Comparison of ENCODE assay signal across 14 cellular contexts in genomic region chr20:49882171-49882970, GRCh38. TPM values are rescaled to one million over a fixed set of nuclear protein-coding genes. Genes with fewer than 3 reads are reported as not detected.
DNase-seq lines count a peak whose midpoint lies in the region; ATAC-seq and TF ChIP-seq lines count a peak whose summit lies in the region.
"Had no signal": no experiment of that assay in that cellular context is flagged by ENCODE, and none has a peak within 500 bp of the region (broad histone marks: within the 10 kb centered on the region; RNA-seq: fewer than 3 reads in every experiment).

No MANE protein-coding gene starts in this region.

- peaks cover 7% of the 10 kb centered on the region for H3K4me1 ChIP-seq in IMR-90 (ENCODE audit: control insufficient read depth, insufficient read depth, low read length)
- peaks cover 4 to 5% of the 10 kb centered on the region in 2 donors for H3K4me1 ChIP-seq in neuronal stem cell (ENCODE audit: control insufficient read depth in 2 of 2, insufficient read depth in 1 of 2, low read depth in 1 of 2, low read length in 2 of 2)
- no peaks in the 10 kb centered on the region for H3K4me1 ChIP-seq in MM.1S (ENCODE audit: low read length)

- TF ChIP-seq CTCF in IMR-90 (conservative IDR thresholded peaks at IDR 0.05; ENCODE audit: low read depth, low read length) (no peak), glutamatergic neuron (IDR thresholded peaks at IDR 0.05; ENCODE audit: partially characterized antibody, unreplicated experiment) (no peak), MM.1S (IDR thresholded peaks at IDR 0.05; ENCODE audit: low read length) (no peak)

- CTCF ChIA-PET in IMR-90 (lab: Yijun Ruan, JAX), result no interaction called here

- POLR2A ChIA-PET in IMR-90 (lab: Charles Lee; ENCODE audit: unreplicated experiment), result no interaction called here

- no peak overlapping the region for H3K4ac ChIP-seq in IMR-90 (ENCODE audit: low read depth, low read length)
- no peak overlapping the region for H3K4ac ChIP-seq in neuronal stem cell (ENCODE audit: low read length)

- H3K23ac ChIP-seq in IMR-90 (ENCODE audit: low read depth, low read length), result no peak overlapping the region
- H3K23ac ChIP-seq in neuronal stem cell (ENCODE audit: low read depth, low read length, poor library complexity), result no peak overlapping the region

- H3K56ac ChIP-seq in IMR-90 (ENCODE audit: extremely low read depth, insufficient read depth, low read length), result no peak overlapping the region

- peak overlapping the region; percentile 25 for H3K27ac Mint-ChIP-seq in activated CD4-positive, alpha-beta T cell treated with anti-CD3 and anti-CD28 coated beads, Interleukin-2, amount 10 ng/mL, durations not matched to agents 24 days and 14 days
- no peak overlapping the region for H3K27ac Mint-ChIP-seq in glutamatergic neuron (ENCODE audit: unreplicated experiment)

- H4K8ac ChIP-seq in IMR-90 (ENCODE audit: low read depth in 2 of 2, low read length in 2 of 2) (no peak overlapping the region), neuronal stem cell (ENCODE audit: low read depth, low read length) (no peak overlapping the region)

- no peaks in the 10 kb centered on the region for H3K9me1 ChIP-seq in IMR-90 (ENCODE audit: insufficient read depth, low read length)

- H3K36me3 ChIP-seq in IMR-90 (ENCODE audit: control insufficient read depth, insufficient read depth, low read length), result peaks cover 36% of the 10 kb centered on the region
- H3K36me3 ChIP-seq in neuronal stem cell (replicated peaks in 1 of 2; ENCODE audit: control insufficient read depth in 2 of 2, insufficient read depth in 2 of 2, low read length in 2 of 2), result peaks cover 9 to 70% of the 10 kb centered on the region in 2 donors
- H3K36me3 ChIP-seq in MM.1S (replicated peaks; ENCODE audit: insufficient read depth, low read length), result no peaks in the 10 kb centered on the region

- no peaks in the 10 kb centered on the region for H3K27me3 Mint-ChIP-seq in activated CD4-positive, alpha-beta T cell treated with anti-CD3 and anti-CD28 coated beads, Interleukin-2, amount 10 ng/mL, durations not matched to agents 24 days and 14 days
- H3K27me3 Mint-ChIP-seq in glutamatergic neuron (ENCODE audit: unreplicated experiment), result no peaks in the 10 kb centered on the region
- H3K27me3 Mint-ChIP-seq: IgD-negative memory B cell had no signal

- no peak overlapping the region for H3K9ac ChIP-seq in IMR-90 (ENCODE audit: low read depth, low read length)
- H3K9ac ChIP-seq in neuronal stem cell (ENCODE audit: low read depth, low read length, poor library complexity), result no peak overlapping the region
- no peak overlapping the region for H3K9ac ChIP-seq in MM.1S (ENCODE audit: low read length)
- H3K9ac ChIP-seq: BLaER1 treated with 17β-estradiol and CSF1 and Interleukin-3, amounts not matched to agents 10 nM and 100 nM had no signal

- H4K20me1 ChIP-seq in IMR-90 (ENCODE audit: insufficient read depth, low read length) (no peaks in the 10 kb centered on the region), MM.1S (ENCODE audit: insufficient read depth, low read length) (no peaks in the 10 kb centered on the region)

- H2BK5ac ChIP-seq in IMR-90 (ENCODE audit: low read depth, low read length, poor library complexity, severe bottlenecking), result no peak overlapping the region
- H2BK5ac ChIP-seq in neuronal stem cell (ENCODE audit: low read length), result no peak overlapping the region

- H4K91ac ChIP-seq in IMR-90 (ENCODE audit: insufficient read depth, low read depth, low read length) (no peak overlapping the region), neuronal stem cell (ENCODE audit: low read depth, low read length, poor library complexity) (no peak overlapping the region)

- H2AFZ ChIP-seq in IMR-90 (replicated peaks; ENCODE audit: low read length, poor library complexity) (no peak overlapping the region), neuronal stem cell (ENCODE audit: low read length) (no peak overlapping the region), MM.1S (ENCODE audit: low read length) (no peak overlapping the region)

- H2AK9ac ChIP-seq in IMR-90 (replicated peaks; ENCODE audit: low read depth, low read length, poor library complexity), result peak overlapping the region; percentile 12

- no peak overlapping the region for H3K4me2 ChIP-seq in IMR-90 (ENCODE audit: low read depth, low read length)
- no peak overlapping the region for H3K4me2 ChIP-seq in neuronal stem cell (ENCODE audit: insufficient read depth, low read length, poor library complexity, severe bottlenecking)
- no peak overlapping the region for H3K4me2 ChIP-seq in MM.1S (ENCODE audit: low read depth, low read length)
- H3K4me2 ChIP-seq: BLaER1 treated with 17β-estradiol and CSF1 and Interleukin-3, amounts not matched to agents 10 nM and 100 nM had no signal

- no peak overlapping the region for H3K18ac ChIP-seq in IMR-90 (ENCODE audit: low read depth, low read length)
- H3K18ac ChIP-seq in neuronal stem cell (ENCODE audit: low read length), result peak overlapping the region; percentile 27

- dilution Hi-C loops in IMR-90 (cut with HindIII; ENCODE audit: low sequenced_read_pairs, unreplicated experiment), result no loop called here

- H3K4me1 Mint-ChIP-seq in activated CD4-positive, alpha-beta T cell treated with anti-CD3 and anti-CD28 coated beads, Interleukin-2, amount 10 ng/mL, durations not matched to agents 24 days and 14 days, result no peaks in the 10 kb centered on the region
- H3K4me1 Mint-ChIP-seq in glutamatergic neuron (ENCODE audit: low read depth, unreplicated experiment), result peaks cover 8% of the 10 kb centered on the region

- no peak overlapping the region for H2BK20ac ChIP-seq in IMR-90 (ENCODE audit: low read depth, low read length)

- no peaks in the 10 kb centered on the region for H3K9me2 ChIP-seq in MM.1S (replicated peaks; ENCODE audit: insufficient read depth, low read length)

- no peak overlapping the region for H3K4me3 Mint-ChIP-seq in activated CD4-positive, alpha-beta T cell treated with anti-CD3 and anti-CD28 coated beads, Interleukin-2, amount 10 ng/mL, durations not matched to agents 24 days and 14 days
- H3K4me3 Mint-ChIP-seq in glutamatergic neuron (ENCODE audit: unreplicated experiment), result peak overlapping the region; percentile 18
- H3K4me3 Mint-ChIP-seq: IgD-negative memory B cell had no signal

- H2BK15ac ChIP-seq in IMR-90 (ENCODE audit: low read depth, low read length) (no peak overlapping the region), neuronal stem cell (ENCODE audit: low read length) (no peak overlapping the region)

- H3K4me3 ChIP-seq in IMR-90 (ENCODE audit: insufficient read depth, low read depth, low read length) (no peak overlapping the region), neuronal stem cell (ENCODE audit: low read length in 2 of 2) (no peak overlapping the region), MM.1S (ENCODE audit: low read length) (no peak overlapping the region)
- H3K4me3 ChIP-seq: BLaER1 treated with 17β-estradiol and CSF1 and Interleukin-3, amounts not matched to agents 10 nM and 100 nM had no signal

- no TSS peak for BruUV-seq in IMR-90 (replicated peaks; lab: Mats Ljungman, UMichigan)

- H3K9me3 Mint-ChIP-seq in activated CD4-positive, alpha-beta T cell treated with anti-CD3 and anti-CD28 coated beads, Interleukin-2, amount 10 ng/mL, durations not matched to agents 24 days and 14 days, result no peaks in the 10 kb centered on the region
- no peaks in the 10 kb centered on the region for H3K9me3 Mint-ChIP-seq in glutamatergic neuron (ENCODE audit: unreplicated experiment)
- H3K9me3 Mint-ChIP-seq: IgD-negative memory B cell had no signal

- H3K27me3 ChIP-seq in IMR-90 (ENCODE audit: control insufficient read depth, insufficient read depth, low read length), result no peaks in the 10 kb centered on the region
- H3K27me3 ChIP-seq in neuronal stem cell (ENCODE audit: control insufficient read depth in 3 of 3, insufficient read depth in 3 of 3, low read depth in 1 of 3, low read length in 3 of 3), result no peaks in the 10 kb centered on the region
- no peaks in the 10 kb centered on the region for H3K27me3 ChIP-seq in MM.1S (replicated peaks; ENCODE audit: insufficient read depth, low read length)
- H3K27me3 ChIP-seq: BLaER1 treated with 17β-estradiol and CSF1 and Interleukin-3, amounts not matched to agents 10 nM and 100 nM had no signal

- H2BK120ac ChIP-seq in IMR-90 (ENCODE audit: low read depth, low read length) (no peak overlapping the region), neuronal stem cell (ENCODE audit: low read depth, low read length) (no peak overlapping the region)

- intact Hi-C loops in activated CD4-positive, alpha-beta T cell treated with anti-CD3 and anti-CD28 coated beads, Interleukin-2, amount 10 ng/mL, durations not matched to agents 24 days and 14 days (cut with micrococcal nuclease), result no loop called here
- intact Hi-C loops in IMR-90 (cut with micrococcal nuclease), result no loop called here

- no peaks in the 10 kb centered on the region for H3K9me3 ChIP-seq in IMR-90 (ENCODE audit: control insufficient read depth, insufficient read depth, low read length)
- H3K9me3 ChIP-seq in neuronal stem cell (replicated peaks in 1 of 2; ENCODE audit: control insufficient read depth in 2 of 2, insufficient read depth in 1 of 2, low read depth in 1 of 2, low read length in 2 of 2), result no peaks in the 10 kb centered on the region
- H3K9me3 ChIP-seq in MM.1S (replicated peaks; ENCODE audit: insufficient read depth, low read length), result no peaks in the 10 kb centered on the region
- H3K9me3 ChIP-seq: BLaER1 treated with 17β-estradiol and CSF1 and Interleukin-3, amounts not matched to agents 10 nM and 100 nM had no signal

- no peak overlapping the region for H4K5ac ChIP-seq in IMR-90 (ENCODE audit: low read depth, low read length)

- no peak for DNase-seq in activated CD4-positive, alpha-beta T cell treated with anti-CD3 and anti-CD28 coated beads, Interleukin-2, amount 10 ng/mL, durations not matched to agents 24 days and 14 days
- no peak for DNase-seq in activated CD4-positive, alpha-beta T cell treated with anti-CD3 and anti-CD28 coated beads for 4 hours
- DNase-seq in IMR-90 (no peak), glutamatergic neuron (no peak), neuronal stem cell (ENCODE audit: low spot score) (no peak), globus pallidus (ENCODE audit: low spot score) (no peak), MM.1S (no peak)
- DNase-seq: DMS 273 treated with DMSO at 0.1 percent for 48 hours, NCI-H146, SHP77 had no signal

- no peak for TF ChIP-seq POLR2A in IMR-90 (IDR thresholded peaks at IDR 0.05; ENCODE audit: low read depth, low read length)

- H2BK12ac ChIP-seq in neuronal stem cell (ENCODE audit: low read length), result peak overlapping the region; percentile 63

- H3K79me1 ChIP-seq in IMR-90 (ENCODE audit: low read depth in 1 of 2, low read length in 2 of 2) (peaks cover 0 to 4% of the 10 kb centered on the region in 2 experiments; a peak in 1 of 4 replicates), neuronal stem cell (ENCODE audit: low read depth, low read length) (no peaks in the 10 kb centered on the region)

- H2AK5ac ChIP-seq in IMR-90 (ENCODE audit: low read depth, low read length) (no peak overlapping the region), neuronal stem cell (ENCODE audit: low read depth, low read length) (no peak overlapping the region)

- TF ChIP-seq RAD21 in IMR-90 (IDR thresholded peaks at IDR 0.05; ENCODE audit: low read length), result no peak

- H3F3A ChIP-seq in MM.1S (ENCODE audit: insufficient read depth, low read length), result no peaks in the 10 kb centered on the region

- H3K27ac ChIP-seq in IMR-90 (ENCODE audit: insufficient read depth, low read length) (no peak overlapping the region), neuronal stem cell (replicated peaks; ENCODE audit: low read length) (no peak overlapping the region), MM.1S (ENCODE audit: low read length) (no peak overlapping the region)
- H3K27ac ChIP-seq: 22Rv1 had no signal

- no peak overlapping the region for H3K14ac ChIP-seq in IMR-90 (replicated peaks; ENCODE audit: low read depth, low read length)
- H3K14ac ChIP-seq in neuronal stem cell (ENCODE audit: low read length), result no peak overlapping the region

- H3K36me3 Mint-ChIP-seq in activated CD4-positive, alpha-beta T cell treated with anti-CD3 and anti-CD28 coated beads, Interleukin-2, amount 10 ng/mL, durations not matched to agents 24 days and 14 days (ENCODE audit: low read depth), result peaks cover 38% of the 10 kb centered on the region
- H3K36me3 Mint-ChIP-seq in glutamatergic neuron (ENCODE audit: unreplicated experiment), result no peaks in the 10 kb centered on the region
- H3K36me3 Mint-ChIP-seq: IgD-negative memory B cell had no signal

- ATAC-seq in IMR-90 (ENCODE audit: low read depth) (no peak), GM21825 (IDR thresholded peaks at IDR 0.05; ENCODE audit: unreplicated experiment) (no peak)

- in situ Hi-C loops in IMR-90 (cut with MboI; ENCODE audit: low sequenced_read_pairs), result no loop called here

- H3K79me2 ChIP-seq in MM.1S (ENCODE audit: low read length), result no peaks in the 10 kb centered on the region

- 92% methylated on average over 16 of the region's 29 CpGs; no CpG with 5 or more reads in 1 of the 2 experiments for WGBS in IMR-90 (ENCODE audit: extremely low coverage in 2 of 2, insufficient read length in 1 of 2), 2 experiments
- no CpG with 5 or more reads among the region's 29 CpGs for WGBS in neuronal stem cell (ENCODE audit: extremely low coverage in 2 of 2, insufficient read length in 2 of 2, insufficient replicate concordance in 1 of 2), 2 donors

RNA-seq across cellular contexts. Expression of gene SPATA2, which starts 33.0 kb away (rescaled TPM):
- total RNA-seq in activated CD4-positive, alpha-beta T cell treated with anti-CD3 and anti-CD28 coated beads, Interleukin-2, amount 10 ng/mL, durations not matched to agents 24 days and 14 days, result 8.8 and 9.9 TPM in 2 replicates
- 1.3 and 1.4 TPM in 2 replicates for total RNA-seq in IMR-90 (2012; rRNA removed)
- polyA plus RNA-seq in IMR-90 (2012; rRNA removed), result 4.4 and 4.5 TPM in 2 replicates
- 3.5 and 5.8 TPM in 2 replicates for polyA plus RNA-seq in IMR-90 (2012; cell fraction: cytosol; rRNA removed)
- polyA plus RNA-seq in IMR-90 (2012; cell fraction: nucleus; rRNA removed; ENCODE audit: low replicate concordance), result 5.9 and 9.4 TPM in 2 replicates
- total RNA-seq in glutamatergic neuron (ENCODE audit: unreplicated experiment), result 9.7 TPM
- 9.3 TPM for polyA plus RNA-seq in neuronal stem cell (2013, experiment 1 of 2)
- polyA plus RNA-seq in neuronal stem cell (2013, experiment 2 of 2), result 9.3 TPM

RNA-seq across cellular contexts. Expression of gene RNF114, which starts 53.8 kb away (rescaled TPM):
- total RNA-seq in activated CD4-positive, alpha-beta T cell treated with anti-CD3 and anti-CD28 coated beads, Interleukin-2, amount 10 ng/mL, durations not matched to agents 24 days and 14 days, result 60.1 and 69.3 TPM in 2 replicates
- 44.6 and 49.7 TPM in 2 replicates for total RNA-seq in IMR-90 (2012; rRNA removed)
- 55.0 and 62.3 TPM in 2 replicates for polyA plus RNA-seq in IMR-90 (2012; rRNA removed)
- 122 and 166 TPM in 2 replicates for polyA plus RNA-seq in IMR-90 (2012; cell fraction: cytosol; rRNA removed)
- 88.0 and 111 TPM in 2 replicates for polyA plus RNA-seq in IMR-90 (2012; cell fraction: nucleus; rRNA removed; ENCODE audit: low replicate concordance)
- 64.2 TPM for total RNA-seq in glutamatergic neuron (ENCODE audit: unreplicated experiment)
- 37.2 TPM for polyA plus RNA-seq in neuronal stem cell (2013, experiment 1 of 2)
- 37.0 TPM for polyA plus RNA-seq in neuronal stem cell (2013, experiment 2 of 2)
